Comparison of ENCODE assay signal across 17 cellular contexts in the genomic region with DNA sequence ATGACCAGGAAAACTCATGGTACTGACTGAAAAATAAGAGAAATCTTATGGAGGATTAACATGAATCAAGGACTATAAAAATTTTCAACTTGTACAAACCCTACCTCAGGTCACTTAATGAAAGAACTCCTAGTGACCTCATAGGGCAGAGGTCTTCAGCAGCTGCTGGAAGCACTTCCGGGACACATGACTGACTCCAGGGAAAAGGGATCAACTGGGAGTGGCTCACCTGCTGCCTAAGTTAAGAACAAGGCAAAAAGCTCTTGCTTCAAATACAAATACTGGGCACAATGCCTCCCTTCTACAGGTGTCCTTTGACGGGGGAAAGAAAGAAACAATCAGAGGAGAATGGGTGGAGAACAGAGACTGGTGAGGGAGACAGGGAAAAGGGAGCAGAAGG. TPM values are rescaled to one million over a fixed set of nuclear protein-coding genes. Genes with fewer than 3 reads are reported as not detected.
A peak's percentile ranks its signal among the peaks of the same experiment; 100 is the strongest.
DNase-seq lines count a peak whose midpoint lies in the region; ATAC-seq, FAIRE-seq and TF ChIP-seq lines count a peak whose summit lies in the region.
"Had no signal": no experiment of that assay in that cellular context is flagged by ENCODE, and none has a peak within 500 bp of the region (broad histone marks: within the 10 kb centered on the region; RNA-seq: fewer than 3 reads in every experiment).

No MANE protein-coding gene starts in this region.

- H3K4me2 ChIP-seq in K562 (ENCODE audit: insufficient read depth, low read length): no peak overlapping the region

- peaks cover 27% of the 10 kb centered on the region for H3K4me1 Mint-ChIP-seq in nephron

- no peak for TF ChIP-seq EP300 in K562 (IDR thresholded peaks at IDR 0.05; ENCODE audit: low read length)

- no peak for TF ChIP-seq POLR2A in K562 (conservative IDR thresholded peaks at IDR 0.05)

- no peak overlapping the region for H3K9ac ChIP-seq in K562 (ENCODE audit: insufficient read depth in 1 of 2, low read depth in 2 of 2, low read length in 2 of 2)

- no peaks in the 10 kb centered on the region for H3K27me3 Mint-ChIP-seq in nephron (ENCODE audit: low read depth)

- H3K36me3 Mint-ChIP-seq in nephron (ENCODE audit: low read depth): no peaks in the 10 kb centered on the region
- H3K36me3 Mint-ChIP-seq: natural killer cell had no signal

- no peaks in the 10 kb centered on the region for H3K9me3 Mint-ChIP-seq in nephron
- H3K9me3 Mint-ChIP-seq: CD8-positive, alpha-beta T cell; natural killer cell had no signal

- no peaks in the 10 kb centered on the region for H3K36me3 ChIP-seq in K562 (ENCODE audit: control insufficient read depth, insufficient read depth, low read length)
- H3K36me3 ChIP-seq: HAP-1, Peyer's patch had no signal

- no peaks in the 10 kb centered on the region for H4K20me1 ChIP-seq in K562 (replicated peaks; ENCODE audit: control insufficient read depth, insufficient read depth, low read length)

- no peaks in the 10 kb centered on the region for H3K9me1 ChIP-seq in K562 (ENCODE audit: control insufficient read depth, insufficient read depth, low read length)

- POLR2A ChIA-PET in K562 (lab: Yijun Ruan, JAX): no interaction called here

- H3K4me1 ChIP-seq in K562 (replicated peaks in 1 of 2; ENCODE audit: control insufficient read depth in 2 of 2, insufficient read depth in 2 of 2, low read length in 2 of 2): peaks cover 7 to 17% of the 10 kb centered on the region in 2 experiments; a peak in 4 of 5 replicates
- H3K4me1 ChIP-seq: HAP-1, Peyer's patch had no signal

- no peaks in the 10 kb centered on the region for H3K9me3 ChIP-seq in K562 (replicated peaks; ENCODE audit: control insufficient read depth, insufficient read depth, low read depth, low read length)
- H3K9me3 ChIP-seq: HAP-1, Peyer's patch had no signal

- H3K27ac Mint-ChIP-seq in nephron: peak overlapping the region; percentile 3 to 53 (median 7)
- H3K27ac Mint-ChIP-seq: CD8-positive, alpha-beta T cell; natural killer cell had no signal

- no peak for FAIRE-seq in K562 (lab: Jason Lieb, UNC)
- FAIRE-seq: GM18507 had no signal

- TF ChIP-seq RAD21 in K562 (CRISPR knock-in tag; conservative IDR thresholded peaks at IDR 0.05 in 1 of 2, IDR thresholded peaks at IDR 0.05 in 1 of 2): no peak

- H2AFZ ChIP-seq in K562 (ENCODE audit: low read depth, low read length): no peak overlapping the region

- no peak overlapping the region for H3K27ac ChIP-seq in K562 (ENCODE audit: extremely low read depth, low read depth, low read length)
- H3K27ac ChIP-seq: 22Rv1, Peyer's patch had no signal

- 82% methylated on average over 1 of the region's 2 CpGs for WGBS in K562 (ENCODE audit: insufficient coverage, low coverage, missing lambda C conversion rate)

- no peaks in the 10 kb centered on the region for H3K27me3 ChIP-seq in K562 (ENCODE audit: control insufficient read depth in 2 of 2, insufficient read depth in 2 of 2, low read length in 2 of 2)
- H3K27me3 ChIP-seq: Peyer's patch had no signal

- TF ChIP-seq CTCF in K562 (IDR thresholded peaks at IDR 0.05 in 2 of 3, conservative IDR thresholded peaks at IDR 0.05 in 1 of 3; ENCODE audit: insufficient read depth in 2 of 3, low read depth in 1 of 3, low read length in 3 of 3): no peak
- no peak for TF ChIP-seq CTCF in nephron (IDR thresholded peaks at IDR 0.05; ENCODE audit: unreplicated experiment in 3 of 3)

- in situ Hi-C loops in K562 (cut with MboI): no loop called here

- H3K4me3 Mint-ChIP-seq in nephron: peak overlapping the region in 1 of 3 experiments; percentile 1
- H3K4me3 Mint-ChIP-seq: CD8-positive, alpha-beta T cell; natural killer cell had no signal

- DNase-seq in DMS53 (lab: John Stamatoyannopoulos, UW) (peak; percentile 2), DMS53 treated with DMSO at 0.1 percent for 48 hours (lab: John Stamatoyannopoulos, UW; ENCODE audit: unreplicated experiment) (no peak), HT-29 (ENCODE audit: low spot score) (peak; percentile 17), K562 (ENCODE audit: extremely low read depth in 1 of 4, low spot score in 3 of 4) (no peak), GM19238 (ENCODE audit: insufficient read length, low spot score) (no peak)
- DNase-seq: CD8-positive, alpha-beta T cell; Kasumi-1; natural killer cell; T-helper 1 cell had no signal

- ATAC-seq in K562 (no peak), HG03571 (IDR thresholded peaks at IDR 0.05; ENCODE audit: unreplicated experiment) (no peak), HG02763 (IDR thresholded peaks at IDR 0.05; ENCODE audit: unreplicated experiment) (no peak)
- ATAC-seq: activated CD4-positive, CD25-positive, alpha-beta regulatory T cell treated with anti-CD3 and anti-CD28 coated beads, Interleukin-2, amount 50 U/mL, for 24 hours; CD8-positive, alpha-beta T cell; natural killer cell had no signal

- CTCF ChIA-PET in K562 (lab: Yijun Ruan, JAX; ENCODE audit: low intra/inter-chr PET ratio): interaction anchor here (0.6 kb wide), 1 partner anchor 476 kb away, joined by 3 read pairs; no protein-coding TSS in a partner anchor

- no TSS peak for BruUV-seq in K562 (replicated peaks; lab: Mats Ljungman, UMichigan)

- intact Hi-C loops in K562 (cut with micrococcal nuclease): no loop called here

- H3K4me3 ChIP-seq in K562: no peak overlapping the region
- H3K4me3 ChIP-seq: HAP-1, Peyer's patch had no signal

- H3K79me2 ChIP-seq in K562 (ENCODE audit: control insufficient read depth, insufficient read depth, low read length): 0 out of 3 replicates have a peak, but pooled peaks cover 3% of the 10 kb centered on the region

TF ChIP-seq in K562, 482 proteins besides CTCF, POLR2A, EP300 and RAD21:
- TF ChIP-seq GABPA (tag; conservative IDR thresholded peaks at IDR 0.05; ENCODE audit: low read depth): 0 out of 2 replicates have a peak, but pooled peaks have one; percentile 23
- TF ChIP-seq ZBED1 (IDR thresholded peaks at IDR 0.05): no peak
- no peak for TF ChIP-seq NR2C1 (IDR thresholded peaks at IDR 0.05)
- 0 out of 2 replicates have a peak, but pooled peaks have one; percentile 12 for TF ChIP-seq NR2C1 (tag; IDR thresholded peaks at IDR 0.05)
- TF ChIP-seq HDAC2 (IDR thresholded peaks at IDR 0.05): no peak

RNA-seq across cellular contexts. Expression of a gene that starts 18.6 kb away (rescaled TPM):
- total RNA-seq in HT-29 (2014; rRNA removed; shearing (Covaris generic)): 44.2 and 51.0 TPM in 2 replicates
- 36.2 and 116 TPM in 2 replicates for total RNA-seq in K562 (2011; cell fraction: chromatin; rRNA removed; ENCODE audit: low replicate concordance)
- total RNA-seq in K562 (2011; cell fraction: nucleolus; rRNA removed): 22.8 and 26.2 TPM in 2 replicates
- total RNA-seq in K562 (2011; cell fraction: nucleoplasm; rRNA removed): 35.1 and 50.0 TPM in 2 replicates
- total RNA-seq in K562 (2014; rRNA removed) (10.4 and 12.9 TPM in 2 replicates), K562 (2014; rRNA removed; fragmentation: Illumina TruSeq; extraction: Trizol) (16.7 and 18.1 TPM in 2 replicates), K562 (2015; rRNA removed; fragmentation: Illumina TruSeq; extraction: Trizol) (18.3 and 20.9 TPM in 2 replicates), K562 (2021) (19.2 and 24.8 TPM in 2 replicates)
- polyA plus RNA-seq in K562 (2011; rRNA removed) (18.5 and 25.3 TPM in 2 replicates), K562 (2014; fragmentation: Illumina TruSeq; extraction: Trizol) (20.9 and 21.2 TPM in 2 replicates), K562 (2014; fragmentation: Nextera tagmentation; extraction: Ambion mirVana) (1 to 10 TPM; 3.5 to 5.1 TPM), K562 (2014; rRNA removed) (12.4 and 18.3 TPM in 2 replicates)
- 11.6 and 20.0 TPM in 2 replicates for polyA plus RNA-seq in K562 (2011; cell fraction: cytosol; rRNA removed)
- polyA plus RNA-seq in K562 (2011; cell fraction: nucleus; rRNA removed): 28.1 and 44.6 TPM in 2 replicates
- 15.8 and 18.9 TPM in 2 replicates for polyA plus RNA-seq in K562 (2012)
- polyA minus RNA-seq in K562 (2011; rRNA and poly(A)+ RNA removed): 33.3 and 52.3 TPM in 2 replicates
- 15.1 and 22.1 TPM in 2 replicates for polyA minus RNA-seq in K562 (2011; cell fraction: cytosol; rRNA and poly(A)+ RNA removed)
- 43.5 and 43.9 TPM in 2 replicates for polyA minus RNA-seq in K562 (2011; cell fraction: nucleus; rRNA and poly(A)+ RNA removed)

Comparison
In these comparisons a context has a peak if more than half of its experiments do, and no peak if none do; other contexts are left out.
1. DNase-seq: peak in DMS53 (single experiment) and HT-29 (single experiment); none in DMS53 treated with DMSO at 0.1 percent for 48 hours (single experiment), K562 (0 of 4) and GM19238 (single experiment).